In the genomic region with DNA sequence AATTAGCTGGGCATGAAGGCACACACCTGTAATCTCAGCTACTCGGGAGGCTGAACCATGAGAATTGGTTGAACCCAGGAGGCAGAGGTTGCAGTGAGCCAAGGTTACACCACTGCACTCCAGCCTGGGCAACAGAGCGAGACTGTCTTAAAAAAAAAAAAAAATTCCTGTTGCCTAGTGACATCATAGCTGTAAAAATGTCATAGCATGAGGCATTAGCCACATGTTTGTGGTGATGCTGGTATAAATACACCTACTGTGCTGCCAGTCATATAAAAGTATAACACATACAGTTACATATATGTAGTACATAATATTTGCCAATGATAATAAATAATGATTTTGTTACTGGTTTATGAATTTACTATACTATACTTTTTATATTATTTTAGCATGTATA, we compare ENCODE assay signal across 25 cellular contexts.
"Had no signal": no experiment of that assay in that cellular context is flagged by ENCODE, and none has a peak within 500 bp of the region (broad histone marks: within the 10 kb centered on the region; RNA-seq: fewer than 3 reads in every experiment).

No MANE protein-coding gene starts in this region.

- H3K9ac ChIP-seq: SK-N-SH had no signal

- ATAC-seq: Panc1, Right ventricle myocardium inferior had no signal

- H3K27me3 ChIP-seq: breast epithelium, MG63, SJCRH30 had no signal

- H3K4me3 ChIP-seq: breast epithelium, MG63, SJCRH30 had no signal

- DNase-seq: activated CD4-positive, alpha-beta memory T cell treated with anti-CD3 and anti-CD28 coated beads, Interleukin-2, amount 10 ng/mL, durations not matched to agents 7 days and 5 days; activated CD4-positive, alpha-beta T cell treated with anti-CD3 and anti-CD28 coated beads, Interleukin-2, amount 10 ng/mL, durations not matched to agents 7 days and 5 days; activated CD4-positive, CD25-positive, alpha-beta regulatory T cell treated with anti-CD3 and anti-CD28 coated beads, Interleukin-2, amount 50 U/mL, for 72 hours; activated effector memory CD4-positive, alpha-beta T cell treated with Interleukin-2 at 50 U/mL for 16 hours; activated naive CD4-positive, alpha-beta T cell; activated T-cell treated with anti-CD3 and anti-CD28 coated beads for 4 hours; aorta; caudate nucleus; MG63; NCI-H1105; NCI-H1436; NCI-H1694 treated with DMSO at 0.1 percent for 48 hours; NCI-H2029 treated with DMSO at 0.1 percent for 48 hours; NCI-H510A treated with DMSO at 0.1 percent for 48 hours; NCI-H69; NK-92 treated with Interleukin-12 subunit alpha and Interleukin-12 subunit beta, amount 100 ng/mL, for 24 hours; OCI-M1; RPMI8226; SJCRH30; SK-N-SH; T-helper 1 cell; WERI-Rb-1 had no signal

- H3K36me3 ChIP-seq: breast epithelium, MG63, SJCRH30, WERI-Rb-1 had no signal

- H3K4me2 ChIP-seq: SK-N-SH had no signal

- H3K27ac ChIP-seq: breast epithelium, SJCRH30, WERI-Rb-1 had no signal

- H3K4me1 ChIP-seq: breast epithelium, SJCRH30 had no signal

- H3K9me3 ChIP-seq: breast epithelium, MG63, SJCRH30, SK-N-SH had no signal
